ENCODE assay signal across 39 cellular contexts in the genomic region with DNA sequence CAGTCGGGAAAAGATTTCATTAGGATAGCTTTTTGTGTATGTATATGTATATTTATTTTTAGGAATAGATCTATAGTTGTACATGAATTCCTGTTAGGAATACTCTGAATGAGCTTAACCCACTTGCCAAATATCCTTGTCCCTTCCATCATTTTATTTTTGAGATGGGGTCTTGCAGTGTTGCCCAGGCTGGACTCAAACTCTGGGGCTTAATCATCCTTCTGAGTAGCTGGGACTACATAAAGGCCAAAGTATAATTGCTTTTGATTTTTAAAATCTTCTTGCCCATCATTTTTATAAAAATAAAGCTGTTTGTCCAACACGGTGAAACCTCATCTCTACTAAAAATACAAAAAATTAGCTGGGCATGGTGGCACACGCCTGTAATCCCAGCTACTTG.
"Had no signal": no experiment of that assay in that cellular context is flagged by ENCODE, and none has a peak within 500 bp of the region (broad histone marks: within the 10 kb centered on the region; RNA-seq: fewer than 3 reads in every experiment).

No MANE protein-coding gene starts in this region.

- H3K27me3 Mint-ChIP-seq: activated CD4-positive, alpha-beta memory T cell treated with anti-CD3 and anti-CD28 coated beads, Interleukin-2, amount 10 ng/mL, durations not matched to agents 7 days and 5 days; activated CD4-positive, alpha-beta T cell treated with anti-CD3 and anti-CD28 coated beads for 36 hours; activated CD4-positive, alpha-beta T cell treated with anti-CD3 and anti-CD28 coated beads, Interleukin-2, amount 10 ng/mL, durations not matched to agents 7 days and 5 days; activated CD8-positive, alpha-beta memory T cell treated with anti-CD3 and anti-CD28 coated beads, Interleukin-2, amount 10 ng/mL, durations not matched to agents 7 days and 5 days; activated naive CD4-positive, alpha-beta T cell treated with anti-CD3 and anti-CD28 coated beads, Interleukin-2, amount 10 ng/mL, durations not matched to agents 7 days and 5 days; activated naive CD4-positive, alpha-beta T cell treated with anti-CD3 and anti-CD28 coated beads, Interleukin-2, amount 50 U/mL, for 24 hours; activated naive CD8-positive, alpha-beta T cell; activated naive CD8-positive, alpha-beta T cell treated with anti-CD3 and anti-CD28 coated beads, Interleukin-2, amount 10 ng/mL, durations not matched to agents 7 days and 5 days; activated naive CD8-positive, alpha-beta T cell treated with anti-CD3 and anti-CD28 coated beads, Interleukin-2, amount 50 U/mL, for 24 hours; activated T-cell treated with anti-CD3 and anti-CD28 coated beads, Interleukin-2, amount 50 U/mL, for 24 hours; brain; central memory CD8-positive, alpha-beta T cell had no signal

- FAIRE-seq: bronchial epithelial cell, TTC549 had no signal

- ATAC-seq: activated CD4-positive, alpha-beta T cell treated with anti-CD3 and anti-CD28 coated beads for 36 hours; activated CD4-positive, CD25-positive, alpha-beta regulatory T cell treated with anti-CD3 and anti-CD28 coated beads, Interleukin-2, amount 50 U/mL, for 24 hours; activated CD8-positive, alpha-beta memory T cell treated with anti-CD3 and anti-CD28 coated beads, Interleukin-2, amount 10 ng/mL, durations not matched to agents 7 days and 5 days; activated CD8-positive, alpha-beta T cell treated with anti-CD3 and anti-CD28 coated beads, Interleukin-2, amount 10 ng/mL, durations not matched to agents 7 days and 5 days; activated naive CD8-positive, alpha-beta T cell treated with anti-CD3 and anti-CD28 coated beads, Interleukin-2, amount 50 U/mL, for 24 hours had no signal

- DNase-seq: activated CD4-positive, alpha-beta memory T cell treated with anti-CD3 and anti-CD28 coated beads, Interleukin-2, amount 10 ng/mL, durations not matched to agents 7 days and 5 days; activated CD4-positive, alpha-beta T cell treated with anti-CD3 and anti-CD28 coated beads for 1 hour; activated CD4-positive, alpha-beta T cell treated with anti-CD3 and anti-CD28 coated beads for 36 hours; activated CD4-positive, alpha-beta T cell treated with anti-CD3 and anti-CD28 coated beads for 48 hours; activated CD4-positive, alpha-beta T cell treated with anti-CD3 and anti-CD28 coated beads, Interleukin-2, amount 10 ng/mL, durations not matched to agents 7 days and 5 days; activated CD4-positive, alpha-beta T cell treated with anti-CD3 and anti-CD28 coated beads, Interleukin-2, amount 50 U/mL, for 48 hours; activated CD4-positive, CD25-positive, alpha-beta regulatory T cell; activated CD8-positive, alpha-beta memory T cell treated with anti-CD3 and anti-CD28 coated beads for 24 hours; activated CD8-positive, alpha-beta memory T cell treated with anti-CD3 and anti-CD28 coated beads, Interleukin-2, amount 10 ng/mL, durations not matched to agents 7 days and 5 days; activated CD8-positive, alpha-beta memory T cell treated with anti-CD3 and anti-CD28 coated beads, Interleukin-2, amount 50 U/mL, for 48 hours; activated CD8-positive, alpha-beta T cell treated with anti-CD3 and anti-CD28 coated beads, Interleukin-2, amount 10 ng/mL, durations not matched to agents 7 days and 5 days; activated effector memory CD4-positive, alpha-beta T cell treated with Interleukin-2 at 50 U/mL for 16 hours; activated gamma-delta T cell; activated naive CD4-positive, alpha-beta T cell treated with anti-CD3 and anti-CD28 coated beads, Interleukin-2, amount 10 ng/mL, durations not matched to agents 7 days and 5 days; activated naive CD4-positive, alpha-beta T cell treated with Interleukin-2 at 50 U/mL for 16 hours; activated naive CD8-positive, alpha-beta T cell treated with anti-CD3 and anti-CD28 coated beads, Interleukin-2, amount 10 ng/mL, durations not matched to agents 7 days and 5 days; activated naive CD8-positive, alpha-beta T cell treated with anti-CD3 and anti-CD28 coated beads, Interleukin-2, amount 50 U/mL, for 24 hours; activated T-cell treated with anti-CD3 and anti-CD28 coated beads, Interleukin-2, amount 50 U/mL, for 24 hours; activated T-cell treated with anti-CD3 and anti-CD28 coated beads, Interleukin-2, amount 50 U/mL, for 48 hours; amygdala; anterior cingulate cortex; caudate nucleus; cerebellar nuclear complex; T-helper 1 cell; T-helper 2 cell; T-helper 9 cell had no signal

- H3K4me1 Mint-ChIP-seq: activated CD4-positive, alpha-beta T cell treated with anti-CD3 and anti-CD28 coated beads for 36 hours; activated CD4-positive, alpha-beta T cell treated with anti-CD3 and anti-CD28 coated beads, Interleukin-2, amount 10 ng/mL, durations not matched to agents 7 days and 5 days; activated CD8-positive, alpha-beta memory T cell treated with anti-CD3 and anti-CD28 coated beads, Interleukin-2, amount 10 ng/mL, durations not matched to agents 7 days and 5 days; activated naive CD4-positive, alpha-beta T cell treated with anti-CD3 and anti-CD28 coated beads, Interleukin-2, amount 10 ng/mL, durations not matched to agents 7 days and 5 days; activated naive CD4-positive, alpha-beta T cell treated with anti-CD3 and anti-CD28 coated beads, Interleukin-2, amount 50 U/mL, for 24 hours; activated naive CD8-positive, alpha-beta T cell treated with anti-CD3 and anti-CD28 coated beads, Interleukin-2, amount 10 ng/mL, durations not matched to agents 7 days and 5 days; activated naive CD8-positive, alpha-beta T cell treated with anti-CD3 and anti-CD28 coated beads, Interleukin-2, amount 50 U/mL, for 24 hours; brain; central memory CD8-positive, alpha-beta T cell had no signal

- H3K4me3 Mint-ChIP-seq: activated CD4-positive, alpha-beta memory T cell treated with anti-CD3 and anti-CD28 coated beads, Interleukin-2, amount 10 ng/mL, durations not matched to agents 7 days and 5 days; activated CD4-positive, alpha-beta T cell treated with anti-CD3 and anti-CD28 coated beads for 36 hours; activated CD4-positive, alpha-beta T cell treated with anti-CD3 and anti-CD28 coated beads, Interleukin-2, amount 10 ng/mL, durations not matched to agents 7 days and 5 days; activated CD8-positive, alpha-beta memory T cell treated with anti-CD3 and anti-CD28 coated beads, Interleukin-2, amount 10 ng/mL, durations not matched to agents 7 days and 5 days; activated CD8-positive, alpha-beta T cell treated with anti-CD3 and anti-CD28 coated beads, Interleukin-2, amount 10 ng/mL, durations not matched to agents 7 days and 5 days; activated naive CD4-positive, alpha-beta T cell treated with anti-CD3 and anti-CD28 coated beads, Interleukin-2, amount 10 ng/mL, durations not matched to agents 7 days and 5 days; activated naive CD4-positive, alpha-beta T cell treated with anti-CD3 and anti-CD28 coated beads, Interleukin-2, amount 50 U/mL, for 24 hours; activated naive CD8-positive, alpha-beta T cell; activated naive CD8-positive, alpha-beta T cell treated with anti-CD3 and anti-CD28 coated beads, Interleukin-2, amount 10 ng/mL, durations not matched to agents 7 days and 5 days; activated naive CD8-positive, alpha-beta T cell treated with anti-CD3 and anti-CD28 coated beads, Interleukin-2, amount 50 U/mL, for 24 hours; activated T-cell treated with anti-CD3 and anti-CD28 coated beads, Interleukin-2, amount 50 U/mL, for 24 hours; brain; central memory CD8-positive, alpha-beta T cell; T-helper 1 cell treated with Interleukin-12 subunit alpha and Interleukin-12 subunit beta and Interleukin-4 antibody, amounts not matched to agents 30 μg/mL and 1 μg/mL, for 36 hours; T-helper 2 cell treated with Interferon-gamma antibody and Interleukin-4, amounts not matched to agents 5 μg/mL and 100 μg/mL, for 36 hours had no signal

- H3K27ac ChIP-seq: ascending aorta, VCaP had no signal

- H3K4me3 ChIP-seq: ascending aorta, cardiac muscle cell had no signal

- H3K9me3 Mint-ChIP-seq: activated CD4-positive, alpha-beta memory T cell treated with anti-CD3 and anti-CD28 coated beads, Interleukin-2, amount 10 ng/mL, durations not matched to agents 7 days and 5 days; activated CD4-positive, alpha-beta T cell treated with anti-CD3 and anti-CD28 coated beads, Interleukin-2, amount 10 ng/mL, durations not matched to agents 7 days and 5 days; activated naive CD4-positive, alpha-beta T cell treated with anti-CD3 and anti-CD28 coated beads, Interleukin-2, amount 10 ng/mL, durations not matched to agents 7 days and 5 days; activated naive CD4-positive, alpha-beta T cell treated with anti-CD3 and anti-CD28 coated beads, Interleukin-2, amount 50 U/mL, for 24 hours; activated naive CD8-positive, alpha-beta T cell treated with anti-CD3 and anti-CD28 coated beads, Interleukin-2, amount 10 ng/mL, durations not matched to agents 7 days and 5 days; activated naive CD8-positive, alpha-beta T cell treated with anti-CD3 and anti-CD28 coated beads, Interleukin-2, amount 50 U/mL, for 24 hours; activated T-cell treated with anti-CD3 and anti-CD28 coated beads, Interleukin-2, amount 50 U/mL, for 24 hours; activated T-helper 2 cell treated with anti-CD3 and anti-CD28 coated beads, Interferon-gamma antibody, Interleukin-2, Interleukin-4, amounts not matched to agents 10 μg/mL and 5 μg/mL and 100 μg/mL, durations not matched to agents 14 hours and 24 hours and 36 hours; brain; central memory CD8-positive, alpha-beta T cell; T-helper 1 cell treated with Interleukin-12 subunit alpha and Interleukin-12 subunit beta and Interleukin-4 antibody, amounts not matched to agents 30 μg/mL and 1 μg/mL, for 36 hours; T-helper 2 cell treated with Interferon-gamma antibody and Interleukin-4, amounts not matched to agents 5 μg/mL and 100 μg/mL, for 36 hours had no signal

- H3K4me1 ChIP-seq: ascending aorta had no signal

- H3K9me3 ChIP-seq: ascending aorta had no signal

- H3K27ac Mint-ChIP-seq: activated CD4-positive, alpha-beta memory T cell treated with anti-CD3 and anti-CD28 coated beads, Interleukin-2, amount 10 ng/mL, durations not matched to agents 7 days and 5 days; activated CD4-positive, alpha-beta T cell treated with anti-CD3 and anti-CD28 coated beads for 36 hours; activated CD4-positive, alpha-beta T cell treated with anti-CD3 and anti-CD28 coated beads, Interleukin-2, amount 10 ng/mL, durations not matched to agents 7 days and 5 days; activated CD8-positive, alpha-beta memory T cell treated with anti-CD3 and anti-CD28 coated beads, Interleukin-2, amount 10 ng/mL, durations not matched to agents 7 days and 5 days; activated CD8-positive, alpha-beta T cell treated with anti-CD3 and anti-CD28 coated beads, Interleukin-2, amount 10 ng/mL, durations not matched to agents 7 days and 5 days; activated naive CD4-positive, alpha-beta T cell treated with anti-CD3 and anti-CD28 coated beads, Interleukin-2, amount 10 ng/mL, durations not matched to agents 7 days and 5 days; activated naive CD4-positive, alpha-beta T cell treated with anti-CD3 and anti-CD28 coated beads, Interleukin-2, amount 50 U/mL, for 24 hours; activated naive CD8-positive, alpha-beta T cell; activated naive CD8-positive, alpha-beta T cell treated with anti-CD3 and anti-CD28 coated beads, Interleukin-2, amount 10 ng/mL, durations not matched to agents 7 days and 5 days; activated naive CD8-positive, alpha-beta T cell treated with anti-CD3 and anti-CD28 coated beads, Interleukin-2, amount 50 U/mL, for 24 hours; activated T-cell treated with anti-CD3 and anti-CD28 coated beads, Interleukin-2, amount 50 U/mL, for 24 hours; activated T-helper 2 cell treated with anti-CD3 and anti-CD28 coated beads, Interferon-gamma antibody, Interleukin-2, Interleukin-4, amounts not matched to agents 10 μg/mL and 5 μg/mL and 100 μg/mL, durations not matched to agents 14 hours and 24 hours and 36 hours; brain; T-helper 1 cell treated with Interleukin-12 subunit alpha and Interleukin-12 subunit beta and Interleukin-4 antibody, amounts not matched to agents 30 μg/mL and 1 μg/mL, for 36 hours; T-helper 2 cell treated with Interferon-gamma antibody and Interleukin-4, amounts not matched to agents 5 μg/mL and 100 μg/mL, for 36 hours had no signal

- H3K27me3 ChIP-seq: ascending aorta, cardiac muscle cell had no signal
